In genomic region chr3:50271314-50272072, GRCh38 we compare ENCODE assay signal across 19 cellular contexts. TPM values are rescaled to one million over a fixed set of nuclear protein-coding genes. Genes with fewer than 3 reads are reported as not detected.
DNase-seq lines count a peak whose midpoint lies in the region; ATAC-seq and TF ChIP-seq lines count a peak whose summit lies in the region.
"Had no signal": no experiment of that assay in that cellular context is flagged by ENCODE, and none has a peak within 500 bp of the region (broad histone marks: within the 10 kb centered on the region; RNA-seq: fewer than 3 reads in every experiment).

No MANE protein-coding gene starts in this region.

- TF ChIP-seq CTCF in gastroesophageal sphincter (IDR thresholded peaks at IDR 0.05) (no peak), neural crest cell (conservative IDR thresholded peaks at IDR 0.05) (no peak), uterus (IDR thresholded peaks at IDR 0.05) (no peak), ovary (IDR thresholded peaks at IDR 0.05) (no peak)

- TF ChIP-seq POLR2A in gastroesophageal sphincter (IDR thresholded peaks at IDR 0.05) (no peak), uterus (IDR thresholded peaks at IDR 0.05) (no peak), ovary (IDR thresholded peaks at IDR 0.05) (no peak)

- TF ChIP-seq EP300 in gastroesophageal sphincter (IDR thresholded peaks at IDR 0.05) (no peak), ovary (IDR thresholded peaks at IDR 0.05) (no peak)

- WGBS in gastroesophageal sphincter (ENCODE audit: low coverage in 1 of 2), 2 donors = 81 to 100% methylated on average over 1 to 3 of the region's 10 CpGs
- 76 to 78% (median 77%) methylated on average over 10 of the region's 10 CpGs for WGBS in ovary, 3 donors

- H3K27me3 Mint-ChIP-seq in activated CD4-positive, alpha-beta T cell treated with anti-CD3 and anti-CD28 coated beads for 36 hours = peaks cover 34% of the 10 kb centered on the region
- peaks cover 47% of the 10 kb centered on the region for H3K27me3 Mint-ChIP-seq in neural crest cell (ENCODE audit: low read depth)

- no peak overlapping the region for H3K4me3 Mint-ChIP-seq in activated CD4-positive, alpha-beta T cell treated with anti-CD3 and anti-CD28 coated beads for 36 hours
- H3K4me3 Mint-ChIP-seq in neural crest cell = peak overlapping the region; percentile 6

- peaks cover 25% of the 10 kb centered on the region for H3K4me1 Mint-ChIP-seq in activated CD4-positive, alpha-beta T cell treated with anti-CD3 and anti-CD28 coated beads for 36 hours
- peaks cover 35% of the 10 kb centered on the region for H3K4me1 Mint-ChIP-seq in neural crest cell

- no peaks in the 10 kb centered on the region for H3K9me3 Mint-ChIP-seq in activated CD4-positive, alpha-beta T cell treated with anti-CD3 and anti-CD28 coated beads for 36 hours (ENCODE audit: low read depth)
- no peaks in the 10 kb centered on the region for H3K9me3 Mint-ChIP-seq in neural crest cell

- H3K36me3 ChIP-seq in gastroesophageal sphincter (peaks cover 0 to 21% of the 10 kb centered on the region in 2 donors), uterus (no peaks in the 10 kb centered on the region), ovary (no peaks in the 10 kb centered on the region)
- H3K36me3 ChIP-seq: right atrium auricular region had no signal

- POLR2A ChIA-PET in activated CD4-positive, alpha-beta T cell treated with anti-CD3 and anti-CD28 coated beads for 36 hours (lab: Charles Lee) = no interaction called here

- H3K4me1 ChIP-seq in gastroesophageal sphincter = peaks cover 0 to 96% (median 33%) of the 10 kb centered on the region in 3 donors
- H3K4me1 ChIP-seq in uterus = peaks cover 0 to 25% of the 10 kb centered on the region in 2 donors
- H3K4me1 ChIP-seq in ovary (ENCODE audit: insufficient read depth) = peaks cover 28% of the 10 kb centered on the region

- CTCF ChIA-PET in activated CD4-positive, alpha-beta T cell treated with anti-CD3 and anti-CD28 coated beads for 36 hours (lab: Charles Lee) = interaction anchor here (0.6 to 2.2 kb wide), 12 partner anchors 8 to 157 kb away, joined by 3 to 12 read pairs (median 3); no protein-coding TSS in a partner anchor

- H3K27me3 ChIP-seq in gastroesophageal sphincter = peaks cover 27% of the 10 kb centered on the region
- no peaks in the 10 kb centered on the region for H3K27me3 ChIP-seq in uterus
- no peaks in the 10 kb centered on the region for H3K27me3 ChIP-seq in ovary
- H3K27me3 ChIP-seq: right atrium auricular region, testis had no signal

- H3K9me3 ChIP-seq in gastroesophageal sphincter (no peaks in the 10 kb centered on the region), uterus (no peaks in the 10 kb centered on the region), ovary (no peaks in the 10 kb centered on the region)
- H3K9me3 ChIP-seq: right atrium auricular region, testis had no signal

- peak overlapping the region; percentile 55 for H3K27ac Mint-ChIP-seq in activated CD4-positive, alpha-beta T cell treated with anti-CD3 and anti-CD28 coated beads for 36 hours
- H3K27ac Mint-ChIP-seq in neural crest cell (ENCODE audit: unreplicated experiment) = no peak overlapping the region

- H3K27ac ChIP-seq in gastroesophageal sphincter (peak overlapping the region in 3 of 4 donors; percentile 95 to 100 (median 98)), uterus (peak overlapping the region; percentile 97 to 99), ovary (no peak overlapping the region)
- H3K27ac ChIP-seq: right atrium auricular region, testis had no signal

- H3K4me3 ChIP-seq in gastroesophageal sphincter = peak overlapping the region in 1 of 2 donors; percentile 68
- no peak overlapping the region for H3K4me3 ChIP-seq in uterus
- H3K4me3 ChIP-seq in ovary = no peak overlapping the region
- H3K4me3 ChIP-seq: right atrium auricular region, testis had no signal

- H3K36me3 Mint-ChIP-seq in activated CD4-positive, alpha-beta T cell treated with anti-CD3 and anti-CD28 coated beads for 36 hours (ENCODE audit: low read depth) = no peaks in the 10 kb centered on the region
- no peaks in the 10 kb centered on the region for H3K36me3 Mint-ChIP-seq in neural crest cell (ENCODE audit: low read depth)

- DNase-seq in activated CD4-positive, alpha-beta T cell treated with anti-CD3 and anti-CD28 coated beads for 36 hours = no peak
- DNase-seq in activated CD4-positive, alpha-beta T cell treated with anti-CD3 and anti-CD28 coated beads, Interleukin-2, amount 50 U/mL, for 1 hour = no peak
- DNase-seq in neural crest cell (ENCODE audit: low read depth, low spot score) = no peak
- DNase-seq in uterus = no peak
- no peak for DNase-seq in Right ventricle myocardium superior
- DNase-seq in ovary = no peak
- DNase-seq in globus pallidus (ENCODE audit: low spot score) = no peak
- DNase-seq: activated effector memory CD4-positive, alpha-beta T cell treated with anti-CD3 and anti-CD28 coated beads, Interleukin-2, amount 50 U/mL, for 16 hours; DMS79 treated with DMSO at 0.1 percent for 48 hours; left ventricle myocardium superior; NCI-H1092; NCI-H2171; NCI-H774; testis had no signal

- intact Hi-C loops in activated CD4-positive, alpha-beta T cell treated with anti-CD3 and anti-CD28 coated beads for 36 hours (cut with DNase I, micrococcal nuclease) = loop anchor here in 1 of 2 experiments (2.0 to 10.0 kb wide), 3 partner anchors 13 to 149 kb away; partner anchors contain the start of genes HYAL2 and TUSC2
- intact Hi-C loops in uterus (cut with DNase I; ENCODE audit: low total_unique reads) (loop anchor here (5.0 kb wide), 1 partner anchor 44 kb away; no protein-coding TSS in a partner anchor), Right ventricle myocardium superior (cut with DNase I) (loop anchor here (2.0 to 5.0 kb wide), 3 partner anchors 41 to 79 kb away; partner anchors contain the start of gene HYAL2), ovary (cut with DNase I) (loop anchor here (2.0 to 10.0 kb wide), 5 partner anchors 44 to 157 kb away; partner anchors contain the start of gene GNAT1 (in 4 of the 4))

- no peak for ATAC-seq in activated CD4-positive, alpha-beta T cell treated with anti-CD3 and anti-CD28 coated beads for 36 hours
- no peak for ATAC-seq in gastroesophageal sphincter
- ATAC-seq in Right ventricle myocardium superior (ENCODE audit: poor library complexity) = no peak
- ATAC-seq: left ventricle myocardium superior had no signal

RNA-seq across cellular contexts. Expression of gene SEMA3B, which starts 2.5 kb away (rescaled TPM):
- total RNA-seq in activated CD4-positive, alpha-beta T cell treated with anti-CD3 and anti-CD28 coated beads for 36 hours = 1 to 10 TPM; 1.6 to 2.1 TPM
- 10 to 100 TPM; 29.1 to 54.9 (median 44.2) TPM for total RNA-seq in gastroesophageal sphincter
- 2.3 and 2.9 TPM in 2 replicates for total RNA-seq in neural crest cell
- 100 to 1,000 TPM in 1 of 4 donors, 10 to 100 TPM in 3; 24.1 to 113 (median 77.2) TPM for total RNA-seq in uterus
- total RNA-seq in Right ventricle myocardium superior = 19.9 TPM
- 100 to 1,000 TPM in 1 of 7 donors, 10 to 100 TPM in 6; 18.4 to 224 (median 51.9) TPM for total RNA-seq in ovary
- 10 to 100 TPM in 1 of 2 donors, 1 to 10 TPM in 1; 5.0 to 30.9 TPM for polyA plus RNA-seq in ovary

RNA-seq across cellular contexts. Expression of gene LSMEM2, which starts 7.4 kb away (rescaled TPM):
- not detected for total RNA-seq in activated CD4-positive, alpha-beta T cell treated with anti-CD3 and anti-CD28 coated beads for 36 hours
- total RNA-seq in gastroesophageal sphincter = not detected
- not detected in 2 replicates for total RNA-seq in neural crest cell
- 1 to 10 TPM in 1 of 4 donors, under 1 TPM in 1, not detected in 2; 0.90 to 1.5 TPM for total RNA-seq in uterus
- total RNA-seq in Right ventricle myocardium superior = 29.6 TPM
- total RNA-seq in ovary = 1 to 10 TPM in 2 of 7 donors, under 1 TPM in 3, not detected in 2; 0.42 to 1.4 (median 0.76) TPM
- polyA plus RNA-seq in ovary = 1 to 10 TPM in 1 of 2 donors, under 1 TPM in 1; 0.60 to 1.0 TPM
- total RNA-seq: A172, fibroblast of villous mesenchyme, RPMI7951 had no signal

RNA-seq across cellular contexts. Expression of gene IFRD2, which starts 20.7 kb away (rescaled TPM):
- 100 to 1,000 TPM; 100 to 125 TPM for total RNA-seq in activated CD4-positive, alpha-beta T cell treated with anti-CD3 and anti-CD28 coated beads for 36 hours
- total RNA-seq in gastroesophageal sphincter (10 to 100 TPM; 37.3 to 85.4 (median 64.9) TPM), neural crest cell (69.2 and 77.1 TPM in 2 replicates), uterus (10 to 100 TPM; 14.1 to 81.5 (median 25.1) TPM), Right ventricle myocardium superior (70.1 TPM), ovary (10 to 100 TPM; 31.8 to 76.9 (median 56.4) TPM)
- 10 to 100 TPM; 14.5 to 32.8 TPM for polyA plus RNA-seq in ovary

RNA-seq across cellular contexts. Expression of gene HYAL3, which starts 27.7 kb away (rescaled TPM):
- 1 to 10 TPM; 4.5 to 5.4 TPM for total RNA-seq in activated CD4-positive, alpha-beta T cell treated with anti-CD3 and anti-CD28 coated beads for 36 hours
- total RNA-seq in gastroesophageal sphincter = 1 to 10 TPM; 2.4 to 8.8 (median 4.0) TPM
- 2.9 and 4.4 TPM in 2 replicates for total RNA-seq in neural crest cell
- 1 to 10 TPM in 3 of 4 donors, not detected in 1; 1.9 to 3.9 (median 3.3) TPM for total RNA-seq in uterus
- total RNA-seq in Right ventricle myocardium superior = 1.2 TPM
- 1 to 10 TPM in 6 of 7 donors, under 1 TPM in 1; 0.58 to 4.3 (median 2.0) TPM for total RNA-seq in ovary
- 1 to 10 TPM; 1.5 to 1.9 TPM for polyA plus RNA-seq in ovary

RNA-seq across cellular contexts. Expression of gene NAA80, which starts 27.7 kb away (rescaled TPM):
- total RNA-seq in activated CD4-positive, alpha-beta T cell treated with anti-CD3 and anti-CD28 coated beads for 36 hours = 10 to 100 TPM; 17.6 to 18.7 TPM
- total RNA-seq in gastroesophageal sphincter (10 to 100 TPM in 1 of 4 donors, 1 to 10 TPM in 3; 4.2 to 12.3 (median 7.9) TPM), neural crest cell (9.7 and 10.7 TPM in 2 replicates), uterus (10 to 100 TPM in 3 of 4 donors, 1 to 10 TPM in 1; 4.7 to 33.5 (median 24.0) TPM), Right ventricle myocardium superior (6.3 TPM), ovary (10 to 100 TPM in 6 of 7 donors, 1 to 10 TPM in 1; 9.7 to 15.7 (median 13.0) TPM)
- polyA plus RNA-seq in ovary = 10 to 100 TPM in 1 of 2 donors, 1 to 10 TPM in 1; 2.6 to 11.2 TPM

Comparison
In these comparisons a context has a peak if more than half of its experiments do, and no peak if none do; other contexts are left out.
1. H3K27ac ChIP-seq: peak in gastroesophageal sphincter (3 of 4) and uterus (2 of 2); none in ovary (0 of 2).
2. RNA of gene LSMEM2, which starts 7.4 kb away (total RNA-seq): 29.6 TPM in Right ventricle myocardium superior (single experiment); 0.90 to 1.5 TPM in uterus, 0.42 to 1.4 TPM in ovary, not detected in neural crest cell, not detected in activated CD4-positive, alpha-beta T cell treated with anti-CD3 and anti-CD28 coated beads for 36 hours and not detected in gastroesophageal sphincter; every median in the first group is over 10 times any median in the second.